Comparison of ENCODE assay signal across 15 cellular contexts in genomic region chr7:50207682-50208255, GRCh38.
A peak's percentile ranks its signal among the peaks of the same experiment; 100 is the strongest.
DNase-seq lines count a peak whose midpoint lies in the region; ATAC-seq and TF ChIP-seq lines count a peak whose summit lies in the region.
"Had no signal": no experiment of that assay in that cellular context is flagged by ENCODE, and none has a peak within 500 bp of the region (broad histone marks: within the 10 kb centered on the region; RNA-seq: fewer than 3 reads in every experiment).

No MANE protein-coding gene starts in this region.

- no peaks in the 10 kb centered on the region for H3K27me3 ChIP-seq in effector memory CD4-positive, alpha-beta T cell (replicated peaks; ENCODE audit: control insufficient read depth, insufficient read depth, low read length, poor library complexity, severe bottlenecking)
- H3K27me3 ChIP-seq: SJSA1 had no signal

- H3K9me3 ChIP-seq in effector memory CD4-positive, alpha-beta T cell (ENCODE audit: control insufficient read depth, low read length): no peaks in the 10 kb centered on the region
- H3K9me3 ChIP-seq: SJSA1, stomach had no signal

- no peaks in the 10 kb centered on the region for H3K36me3 ChIP-seq in effector memory CD4-positive, alpha-beta T cell (ENCODE audit: control insufficient read depth, insufficient read depth, low read length)
- H3K36me3 ChIP-seq: SJSA1, stomach had no signal

- H3K4me1 Mint-ChIP-seq in activated naive CD4-positive, alpha-beta T cell treated with anti-CD3 and anti-CD28 coated beads for 36 hours (ENCODE audit: low read depth): peaks cover 93% of the 10 kb centered on the region
- peaks cover 77 to 96% of the 10 kb centered on the region in 2 donors for H3K4me1 Mint-ChIP-seq in stimulated activated naive B cell treated with anti-CD40 and anti-IgM and Interleukin-4, amounts not matched to agents 10 μg/mL and 1 μg/mL and 100 μg/mL, for 72 hours
- H3K4me1 Mint-ChIP-seq: H9 had no signal

- H3K4me1 ChIP-seq in effector memory CD4-positive, alpha-beta T cell (ENCODE audit: control insufficient read depth, insufficient read depth, low read length, poor library complexity, severe bottlenecking): peaks cover 66% of the 10 kb centered on the region
- H3K4me1 ChIP-seq: SJSA1 had no signal

- CTCF ChIA-PET in activated naive CD4-positive, alpha-beta T cell treated with anti-CD3 and anti-CD28 coated beads for 36 hours (lab: Charles Lee): interaction anchor here (0.6 to 8.5 kb wide), 16 partner anchors 11 to 581 kb away, joined by 3 to 106 read pairs (median 27); partner anchors contain the start of gene IKZF1

- no peaks in the 10 kb centered on the region for H3K9me3 Mint-ChIP-seq in activated naive CD4-positive, alpha-beta T cell treated with anti-CD3 and anti-CD28 coated beads for 36 hours
- H3K9me3 Mint-ChIP-seq in stimulated activated naive B cell treated with anti-CD40 and anti-IgM and Interleukin-4, amounts not matched to agents 10 μg/mL and 1 μg/mL and 100 μg/mL, for 72 hours: no peaks in the 10 kb centered on the region
- H3K9me3 Mint-ChIP-seq: H9, IgD-negative memory B cell, memory B cell had no signal

- no peaks in the 10 kb centered on the region for H3K36me3 Mint-ChIP-seq in activated naive CD4-positive, alpha-beta T cell treated with anti-CD3 and anti-CD28 coated beads for 36 hours (ENCODE audit: low read depth)
- peaks cover 0 to 6% of the 10 kb centered on the region in 2 donors for H3K36me3 Mint-ChIP-seq in stimulated activated naive B cell treated with anti-CD40 and anti-IgM and Interleukin-4, amounts not matched to agents 10 μg/mL and 1 μg/mL and 100 μg/mL, for 72 hours
- H3K36me3 Mint-ChIP-seq: memory B cell had no signal

- TF ChIP-seq CTCF in NB4 (IDR thresholded peaks at IDR 0.05; ENCODE audit: low read depth, low read length): no peak

- TF ChIP-seq POLR2A in NB4 (IDR thresholded peaks at IDR 0.05; ENCODE audit: extremely low read depth, insufficient read length): no peak

- peak overlapping the region; percentile 3 for H3K27ac ChIP-seq in effector memory CD4-positive, alpha-beta T cell (ENCODE audit: insufficient read depth, low read length, poor library complexity, severe bottlenecking)
- H3K27ac ChIP-seq: SJSA1, stomach had no signal

- no peak for DNase-seq in activated naive CD4-positive, alpha-beta T cell treated with anti-CD3 and anti-CD28 coated beads for 36 hours
- no peak for DNase-seq in activated naive CD4-positive, alpha-beta T cell (lab: John Stamatoyannopoulos, UW)
- DNase-seq in NB4 (ENCODE audit: low read depth) (peak; percentile 65), medulla oblongata (ENCODE audit: extremely low spot score) (no peak), ureter (ENCODE audit: low spot score) (no peak)
- DNase-seq in effector memory CD4-positive, alpha-beta T cell: no peak
- no peak for DNase-seq in stimulated activated naive B cell treated with anti-CD40 and anti-IgM and Interleukin-4, amounts not matched to agents 10 μg/mL and 1 μg/mL and 100 μg/mL, for 72 hours
- DNase-seq: H9, NCI-H226, stomach had no signal

- no peak for ATAC-seq in stimulated activated naive B cell treated with anti-CD40 and anti-IgM and Interleukin-4, amounts not matched to agents 10 μg/mL and 1 μg/mL and 100 μg/mL, for 72 hours (replicated peaks)
- ATAC-seq in GM21825 (IDR thresholded peaks at IDR 0.05; ENCODE audit: unreplicated experiment): no peak

- H3K4me3 Mint-ChIP-seq in activated naive CD4-positive, alpha-beta T cell treated with anti-CD3 and anti-CD28 coated beads for 36 hours: no peak overlapping the region
- H3K4me3 Mint-ChIP-seq in stimulated activated naive B cell treated with anti-CD40 and anti-IgM and Interleukin-4, amounts not matched to agents 10 μg/mL and 1 μg/mL and 100 μg/mL, for 72 hours: no peak overlapping the region
- H3K4me3 Mint-ChIP-seq: H9, IgD-negative memory B cell, memory B cell had no signal

- H3K27me3 Mint-ChIP-seq in activated naive CD4-positive, alpha-beta T cell treated with anti-CD3 and anti-CD28 coated beads for 36 hours (ENCODE audit: low read depth): no peaks in the 10 kb centered on the region
- no peaks in the 10 kb centered on the region for H3K27me3 Mint-ChIP-seq in stimulated activated naive B cell treated with anti-CD40 and anti-IgM and Interleukin-4, amounts not matched to agents 10 μg/mL and 1 μg/mL and 100 μg/mL, for 72 hours
- H3K27me3 Mint-ChIP-seq: IgD-negative memory B cell, memory B cell had no signal

- H3K4me3 ChIP-seq in NB4 (ENCODE audit: low read depth, low read length): no peak overlapping the region
- no peak overlapping the region for H3K4me3 ChIP-seq in effector memory CD4-positive, alpha-beta T cell (ENCODE audit: insufficient read depth, low read depth, low read length, poor library complexity, severe bottlenecking)
- H3K4me3 ChIP-seq: SJSA1, skin epidermis, stomach had no signal

- H3K27ac Mint-ChIP-seq in activated naive CD4-positive, alpha-beta T cell treated with anti-CD3 and anti-CD28 coated beads for 36 hours: peak overlapping the region; percentile 92
- H3K27ac Mint-ChIP-seq in stimulated activated naive B cell treated with anti-CD40 and anti-IgM and Interleukin-4, amounts not matched to agents 10 μg/mL and 1 μg/mL and 100 μg/mL, for 72 hours: peak overlapping the region; percentile 68
- H3K27ac Mint-ChIP-seq: H9, IgD-negative memory B cell, memory B cell had no signal

- intact Hi-C loops in activated naive CD4-positive, alpha-beta T cell treated with anti-CD3 and anti-CD28 coated beads for 36 hours (cut with micrococcal nuclease): loop anchor here (2.0 to 5.0 kb wide), 2 partner anchors 455 to 915 kb away; no protein-coding TSS in a partner anchor
